In the genomic region with DNA sequence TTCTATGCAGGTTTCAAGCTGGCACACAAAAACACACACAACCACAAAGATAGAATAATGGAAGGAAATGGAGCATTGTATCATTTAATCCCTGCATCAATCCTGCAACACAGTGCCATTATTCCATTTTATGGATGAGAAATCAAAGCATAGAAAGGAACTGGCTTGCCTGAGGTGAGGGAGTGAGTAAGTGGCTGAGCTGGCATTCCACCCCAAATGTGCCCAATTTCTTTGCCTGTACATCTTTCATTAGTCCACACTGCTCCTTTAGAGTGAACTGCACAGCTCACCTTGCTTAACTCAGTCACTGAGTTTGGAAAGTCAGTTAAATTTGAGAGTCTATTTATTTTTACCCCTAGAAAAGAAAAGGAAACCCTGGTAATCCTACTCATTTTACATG, we compare ENCODE assay signal across 18 cellular contexts. TPM values are rescaled to one million over a fixed set of nuclear protein-coding genes. Genes with fewer than 3 reads are reported as not detected.
"Had no signal": no experiment of that assay in that cellular context is flagged by ENCODE, and none has a peak within 500 bp of the region (broad histone marks: within the 10 kb centered on the region; RNA-seq: fewer than 3 reads in every experiment).

No MANE protein-coding gene starts in this region.

- H3K27ac ChIP-seq: ovary, tibial nerve, uterus had no signal

- DNase-seq: activated CD4-positive, alpha-beta T cell treated with anti-CD3 and anti-CD28 coated beads, Interleukin-2, amount 10 ng/mL, durations not matched to agents 7 days and 5 days; activated CD8-positive, alpha-beta memory T cell treated with anti-CD3 and anti-CD28 coated beads, Interleukin-2, amount 50 U/mL, for 48 hours; activated gamma-delta T cell; activated T-cell treated with anti-CD3 and anti-CD28 coated beads, Interleukin-2, amount 50 U/mL, for 72 hours; amniotic stem cell; dorsolateral prefrontal cortex; endodermal cell; glutamatergic neuron; kidney glomerular epithelial cell; ovary; stimulated activated CD4-positive, alpha-beta T cell treated with anti-CD3 and anti-CD28 coated beads, Interleukin-2, amount 100 ng/mL, for 48 hours; SW 1271; uterus had no signal

- H3K4me1 ChIP-seq: tibial nerve, uterus had no signal

- H3K36me3 ChIP-seq: ovary, tibial nerve, uterus had no signal

- H3K4me3 ChIP-seq: dorsolateral prefrontal cortex, lung, ovary, tibial nerve, uterus had no signal

- ATAC-seq: activated naive CD4-positive, alpha-beta T cell treated with anti-CD3 and anti-CD28 coated beads, Interleukin-2, amount 50 U/mL, for 72 hours; activated T-cell treated with anti-CD3 and anti-CD28 coated beads, Interleukin-2, amount 50 U/mL, for 72 hours; stimulated activated memory B cell treated with anti-CD40 and anti-IgM and Interleukin-4, amounts not matched to agents 10 μg/mL and 1 μg/mL and 100 μg/mL, for 72 hours had no signal

- H3K9me3 ChIP-seq: ovary, tibial nerve, uterus had no signal

- H3K27me3 ChIP-seq: dorsolateral prefrontal cortex, ovary, tibial nerve, uterus had no signal

RNA-seq across cellular contexts. Expression of a gene that starts 28.9 kb away (rescaled TPM):
- total RNA-seq: activated CD4-positive, alpha-beta T cell treated with anti-CD3 and anti-CD28 coated beads, Interleukin-2, amount 10 ng/mL, durations not matched to agents 7 days and 5 days; activated naive CD4-positive, alpha-beta T cell treated with anti-CD3 and anti-CD28 coated beads, Interleukin-2, amount 50 U/mL, for 72 hours; activated T-cell treated with anti-CD3 and anti-CD28 coated beads, Interleukin-2, amount 50 U/mL, for 72 hours; endodermal cell; T-helper 2 cell treated with Interferon-gamma antibody and Interleukin-4, amounts not matched to agents 100 ng/mL and 5 ng/mL, for 36 hours had no signal
